In the genomic region with DNA sequence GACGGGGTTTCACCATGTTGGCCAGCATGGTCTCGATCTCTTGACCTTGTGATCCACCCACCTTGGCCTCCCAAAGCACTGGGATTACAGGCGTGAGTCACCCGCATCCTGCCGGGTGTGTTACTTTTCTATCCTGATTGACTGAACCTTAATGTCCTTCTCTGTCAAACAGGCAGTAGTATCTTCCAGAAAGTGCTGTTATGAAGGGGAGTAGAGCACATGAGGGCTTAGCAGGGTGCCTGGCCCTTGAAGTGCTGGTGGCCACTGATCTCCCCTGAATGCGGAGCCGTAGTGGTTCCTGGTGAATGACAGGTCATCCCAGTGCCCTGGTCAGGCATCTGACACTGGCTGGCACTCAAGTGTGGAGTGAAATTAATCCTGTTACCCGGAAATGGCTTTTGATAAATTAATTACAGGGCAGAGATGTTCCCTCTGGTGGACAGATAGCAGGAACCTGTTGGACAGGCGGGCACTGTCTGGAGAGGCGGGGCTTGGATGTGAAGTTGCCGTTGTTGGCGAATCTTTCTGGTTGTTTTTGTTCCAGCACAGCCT, we compare ENCODE assay signal across 9 cellular contexts. TPM values are rescaled to one million over a fixed set of nuclear protein-coding genes. Genes with fewer than 3 reads are reported as not detected.
DNase-seq lines count a peak whose midpoint lies in the region; ATAC-seq and TF ChIP-seq lines count a peak whose summit lies in the region.
"Had no signal": no experiment of that assay in that cellular context is flagged by ENCODE, and none has a peak within 500 bp of the region (broad histone marks: within the 10 kb centered on the region; RNA-seq: fewer than 3 reads in every experiment).

No MANE protein-coding gene starts in this region.

- no peaks in the 10 kb centered on the region for H3K27me3 ChIP-seq in uterus
- H3K27me3 ChIP-seq: SJSA1 had no signal

- DNase-seq in Right ventricle myocardium inferior (ENCODE audit: missing footprints) (no peak), cardiac septum (ENCODE audit: low spot score) (no peak), astrocyte of the spinal cord (ENCODE audit: low read depth, low spot score) (no peak), left colon (no peak), uterus (peak in 1 of 2 donors; percentile 31)
- DNase-seq in activated CD8-positive, alpha-beta memory T cell treated with anti-CD3 and anti-CD28 coated beads for 24 hours = no peak
- DNase-seq in stimulated activated CD4-positive, alpha-beta T cell treated with anti-CD3 and anti-CD28 coated beads, Interleukin-2, amount 100 ng/mL, for 24 hours = no peak

- no peaks in the 10 kb centered on the region for H3K9me3 ChIP-seq in uterus
- H3K9me3 ChIP-seq: SJSA1 had no signal

- H3K36me3 ChIP-seq in uterus = no peaks in the 10 kb centered on the region

- peaks cover 21 to 23% of the 10 kb centered on the region in 2 donors for H3K4me1 ChIP-seq in uterus

- ATAC-seq in Right ventricle myocardium inferior (peak; percentile 67), left colon (peak; percentile 60), HG02840 (IDR thresholded peaks at IDR 0.05; ENCODE audit: low FRiP score, unreplicated experiment) (no peak)

- no peak for TF ChIP-seq POLR2A in uterus (IDR thresholded peaks at IDR 0.05)

- peak; percentile 20 for TF ChIP-seq CTCF in astrocyte of the spinal cord (IDR thresholded peaks at IDR 0.05; ENCODE audit: low read depth, low read length)
- peak in 2 of 4 experiments; percentile 10 to 24 for TF ChIP-seq CTCF in uterus (IDR thresholded peaks at IDR 0.05)

- H3K27ac ChIP-seq in uterus = peak overlapping the region; percentile 54 to 72
- H3K27ac ChIP-seq: SJSA1 had no signal

- H3K4me3 ChIP-seq in astrocyte of the spinal cord (ENCODE audit: low read depth, low read length) (no peak overlapping the region), uterus (peak overlapping the region in 1 of 2 donors; percentile 4)
- H3K4me3 ChIP-seq: SJSA1 had no signal

- in situ Hi-C loops in astrocyte of the spinal cord (cut with HindIII; ENCODE audit: low sequenced_read_pairs) = no loop called here

- intact Hi-C loops in Right ventricle myocardium inferior (cut with DNase I) = loop anchor here (5.0 kb wide), 1 partner anchor 50 kb away; no protein-coding TSS in a partner anchor
- intact Hi-C loops in cardiac septum (cut with DNase I) = no loop called here
- intact Hi-C loops in left colon (cut with DNase I, micrococcal nuclease) = no loop called here
- intact Hi-C loops in uterus (cut with DNase I; ENCODE audit: low total_unique reads) = no loop called here

RNA-seq across cellular contexts. Expression of a gene that starts 28.4 kb away (rescaled TPM):
- total RNA-seq in Right ventricle myocardium inferior (142 TPM), cardiac septum (151 TPM), left colon (100 to 1,000 TPM; 110 to 114 TPM), uterus (100 to 1,000 TPM in 3 of 4 donors, 10 to 100 TPM in 1; 81.5 to 297 (median 133) TPM)
